ENCODE assay signal across 25 cellular contexts in the genomic region with DNA sequence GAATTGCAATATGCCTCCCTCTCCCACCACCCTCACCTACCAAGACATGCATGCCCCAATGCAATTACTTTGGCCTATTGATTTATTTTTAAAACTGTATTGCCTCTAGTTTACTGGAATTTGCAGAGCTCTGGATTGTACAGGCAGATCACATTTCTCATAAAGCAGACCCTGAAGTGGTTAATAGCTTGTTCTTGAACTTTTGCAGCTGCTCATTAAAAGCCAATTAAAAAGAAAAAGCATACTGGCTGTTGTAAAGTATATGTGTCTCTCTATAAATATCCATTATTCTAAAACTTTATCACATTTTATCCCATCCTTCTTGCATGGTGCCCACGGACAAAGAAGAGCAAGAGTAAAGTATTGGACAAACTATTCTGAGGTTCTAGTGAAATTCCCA.
A peak's percentile ranks its signal among the peaks of the same experiment; 100 is the strongest.
DNase-seq lines count a peak whose midpoint lies in the region; FAIRE-seq and TF ChIP-seq lines count a peak whose summit lies in the region.
"Had no signal": no experiment of that assay in that cellular context is flagged by ENCODE, and none has a peak within 500 bp of the region (broad histone marks: within the 10 kb centered on the region; RNA-seq: fewer than 3 reads in every experiment).

No MANE protein-coding gene starts in this region.

- WGBS in hepatocyte (ENCODE audit: low lambda C conversion rate, missing lambda C conversion rate) = 28% methylated on average over 1 of the region's 1 CpG

- no peak overlapping the region for H3K27ac ChIP-seq in astrocyte (ENCODE audit: low read depth, low read length)
- no peak overlapping the region for H3K27ac ChIP-seq in iPS-18a (ENCODE audit: low read length)
- no peak overlapping the region for H3K27ac ChIP-seq in hepatocyte
- H3K27ac ChIP-seq: 22Rv1, BLaER1, SJSA1 had no signal

- no peaks in the 10 kb centered on the region for H3K9me2 ChIP-seq in hepatocyte (replicated peaks; ENCODE audit: insufficient read depth)

- peak overlapping the region; percentile 37 for H3K4me3 Mint-ChIP-seq in astrocyte (ENCODE audit: unreplicated experiment)
- H3K4me3 Mint-ChIP-seq in type B pancreatic cell = peak overlapping the region; percentile 52
- H3K4me3 Mint-ChIP-seq: CD4-positive, alpha-beta T cell had no signal

- H3K27me3 ChIP-seq in astrocyte (ENCODE audit: insufficient read depth, low read length) (peaks cover 10% of the 10 kb centered on the region), iPS-18a (ENCODE audit: control insufficient read depth, insufficient read depth, low read length) (peaks cover 34% of the 10 kb centered on the region), hepatocyte (peaks cover 60% of the 10 kb centered on the region)

- H3K9me3 Mint-ChIP-seq in astrocyte (ENCODE audit: unreplicated experiment) = no peaks in the 10 kb centered on the region
- H3K9me3 Mint-ChIP-seq in type B pancreatic cell = no peaks in the 10 kb centered on the region
- H3K9me3 Mint-ChIP-seq: CD4-positive, alpha-beta T cell had no signal

- H3K4me3 ChIP-seq in astrocyte (ENCODE audit: insufficient read depth, low read depth, low read length) (no peak overlapping the region), iPS-18a (ENCODE audit: low read length) (peak overlapping the region; percentile 5), hepatocyte (no peak overlapping the region)
- H3K4me3 ChIP-seq: BLaER1, SJSA1 had no signal

- H3K79me2 ChIP-seq in astrocyte (ENCODE audit: insufficient read depth, low read length) = no peaks in the 10 kb centered on the region
- no peaks in the 10 kb centered on the region for H3K79me2 ChIP-seq in hepatocyte

- H3K27ac Mint-ChIP-seq in astrocyte (ENCODE audit: unreplicated experiment) (no peak overlapping the region), type B pancreatic cell (no peak overlapping the region)
- H3K27ac Mint-ChIP-seq: CD4-positive, alpha-beta T cell had no signal

- H2AFZ ChIP-seq in astrocyte (ENCODE audit: low read depth, low read length) (no peak overlapping the region), hepatocyte (no peak overlapping the region)

- H3K4me1 ChIP-seq in astrocyte (ENCODE audit: insufficient read depth, low read length) (no peaks in the 10 kb centered on the region), iPS-18a (ENCODE audit: control insufficient read depth, low read depth, low read length) (peaks cover 33% of the 10 kb centered on the region), hepatocyte (ENCODE audit: insufficient read depth) (no peaks in the 10 kb centered on the region)
- H3K4me1 ChIP-seq: SJSA1 had no signal

- DNase-seq in DMS79 treated with DMSO at 0.1 percent for 48 hours (lab: John Stamatoyannopoulos, UW) = peak; percentile 16
- DNase-seq in DMS79 (lab: John Stamatoyannopoulos, UW) = no peak
- DNase-seq in astrocyte (ENCODE audit: low read depth) = no peak
- DNase-seq in type B pancreatic cell (ENCODE audit: extremely low spot score, unreplicated experiment) = no peak
- no peak for DNase-seq in HCEC 1CT
- DNase-seq in HUDEP-2 (lab: John Stamatoyannopoulos, UW; ENCODE audit: unreplicated experiment in 76 of 76) = no peak
- no peak for DNase-seq in hepatocyte (ENCODE audit: low spot score)
- DNase-seq: ACHN; CD4-positive, alpha-beta T cell; KBM-7; MM.1S; NCI-H1092; NCI-H2029 treated with DMSO at 0.1 percent for 48 hours; NCI-H2171 treated with DMSO at 0.1 percent for 48 hours; NCI-H524 treated with DMSO at 0.1 percent for 48 hours; NCI-H82; OCI-M1 had no signal

- H4K20me1 ChIP-seq in astrocyte (ENCODE audit: insufficient read depth, low read length) (peaks cover 3% of the 10 kb centered on the region), hepatocyte (ENCODE audit: insufficient read depth, poor library complexity, severe bottlenecking) (no peaks in the 10 kb centered on the region)

- H3K36me3 Mint-ChIP-seq in astrocyte (ENCODE audit: low read depth, unreplicated experiment) (peaks cover 13% of the 10 kb centered on the region), type B pancreatic cell (no peaks in the 10 kb centered on the region)

- H3K9me3 ChIP-seq in astrocyte (ENCODE audit: insufficient read depth, low read depth, low read length) (no peaks in the 10 kb centered on the region), iPS-18a (ENCODE audit: control insufficient read depth, low read depth, low read length) (no peaks in the 10 kb centered on the region), hepatocyte (ENCODE audit: low read depth) (no peaks in the 10 kb centered on the region)
- H3K9me3 ChIP-seq: SJSA1 had no signal

- FAIRE-seq in astrocyte (lab: Jason Lieb, UNC) = no peak
- FAIRE-seq: G401.6, GM18507, HepG2, RCC 7860 had no signal

- H3K4me2 ChIP-seq in astrocyte (ENCODE audit: low read length) (no peak overlapping the region), hepatocyte (no peak overlapping the region)
- H3K4me2 ChIP-seq: BLaER1 had no signal

- no peaks in the 10 kb centered on the region for H3K36me3 ChIP-seq in astrocyte (ENCODE audit: insufficient read depth, low read length)
- no peaks in the 10 kb centered on the region for H3K36me3 ChIP-seq in iPS-18a (ENCODE audit: control insufficient read depth, low read depth, low read length)
- no peaks in the 10 kb centered on the region for H3K36me3 ChIP-seq in hepatocyte (replicated peaks; ENCODE audit: insufficient read depth, low read depth)
- H3K36me3 ChIP-seq: BLaER1, SJSA1 had no signal

- H3K9ac ChIP-seq in astrocyte (ENCODE audit: low read length) (no peak overlapping the region), iPS-18a (ENCODE audit: low read length) (no peak overlapping the region)
- H3K9ac ChIP-seq: BLaER1 had no signal

- H3K4me1 Mint-ChIP-seq in astrocyte (ENCODE audit: low read depth, unreplicated experiment) = peaks cover 23% of the 10 kb centered on the region
- peaks cover 15% of the 10 kb centered on the region for H3K4me1 Mint-ChIP-seq in type B pancreatic cell (ENCODE audit: unreplicated experiment)

- TF ChIP-seq CTCF in astrocyte (IDR thresholded peaks at IDR 0.05; ENCODE audit: insufficient read depth, low read depth, low read length) (no peak), type B pancreatic cell (conservative IDR thresholded peaks at IDR 0.05) (no peak), hepatocyte (IDR thresholded peaks at IDR 0.05; ENCODE audit: poor library complexity) (no peak)

- H3K27me3 Mint-ChIP-seq in astrocyte (ENCODE audit: low read depth, unreplicated experiment) (no peaks in the 10 kb centered on the region), type B pancreatic cell (peaks cover 81% of the 10 kb centered on the region)
